Comparison of ENCODE assay signal across 1 cellular context in the genomic region with DNA sequence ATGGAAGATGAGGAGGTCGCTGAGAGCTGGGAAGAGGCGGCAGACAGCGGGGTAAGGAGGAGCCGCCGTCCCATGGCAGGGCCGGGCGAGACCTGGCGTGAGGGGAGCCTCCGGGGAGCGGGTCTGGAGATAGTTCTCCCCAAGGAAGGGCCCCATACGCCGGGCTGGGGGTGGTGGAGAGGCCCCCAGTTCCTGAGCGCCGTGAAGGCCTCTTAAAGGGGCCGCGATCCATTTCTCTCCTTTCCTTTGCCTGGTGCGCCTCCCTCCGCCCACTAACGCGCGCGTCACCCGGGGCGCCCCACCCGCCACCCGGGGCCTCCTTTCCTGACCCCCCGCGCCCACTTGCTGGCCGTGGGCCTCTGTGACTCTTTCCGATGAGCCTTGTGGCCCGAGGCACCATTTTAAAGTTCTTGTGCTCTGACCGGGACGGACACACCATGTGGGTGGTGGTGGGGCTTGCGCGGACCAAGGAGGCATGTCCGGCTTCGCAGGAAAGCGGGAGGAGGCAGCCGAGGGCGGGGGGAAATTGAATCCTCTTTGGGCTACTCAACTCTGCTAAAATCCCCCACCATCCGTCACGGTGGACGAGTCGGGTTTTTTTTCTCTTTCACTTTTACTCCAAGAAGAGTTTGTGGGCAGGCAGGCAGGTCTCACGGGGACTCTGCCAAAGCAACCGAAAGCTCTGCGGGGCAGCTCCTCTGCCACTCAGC.
A peak's percentile ranks its signal among the peaks of the same experiment; 100 is the strongest.
TF ChIP-seq lines count a peak whose summit lies in the region.

No MANE protein-coding gene starts in this region.

TF ChIP-seq in HepG2, 621 proteins besides CTCF, POLR2A, EP300 and RAD21 (continued from another document and continues in another):
- TF ChIP-seq, protein P1, sequence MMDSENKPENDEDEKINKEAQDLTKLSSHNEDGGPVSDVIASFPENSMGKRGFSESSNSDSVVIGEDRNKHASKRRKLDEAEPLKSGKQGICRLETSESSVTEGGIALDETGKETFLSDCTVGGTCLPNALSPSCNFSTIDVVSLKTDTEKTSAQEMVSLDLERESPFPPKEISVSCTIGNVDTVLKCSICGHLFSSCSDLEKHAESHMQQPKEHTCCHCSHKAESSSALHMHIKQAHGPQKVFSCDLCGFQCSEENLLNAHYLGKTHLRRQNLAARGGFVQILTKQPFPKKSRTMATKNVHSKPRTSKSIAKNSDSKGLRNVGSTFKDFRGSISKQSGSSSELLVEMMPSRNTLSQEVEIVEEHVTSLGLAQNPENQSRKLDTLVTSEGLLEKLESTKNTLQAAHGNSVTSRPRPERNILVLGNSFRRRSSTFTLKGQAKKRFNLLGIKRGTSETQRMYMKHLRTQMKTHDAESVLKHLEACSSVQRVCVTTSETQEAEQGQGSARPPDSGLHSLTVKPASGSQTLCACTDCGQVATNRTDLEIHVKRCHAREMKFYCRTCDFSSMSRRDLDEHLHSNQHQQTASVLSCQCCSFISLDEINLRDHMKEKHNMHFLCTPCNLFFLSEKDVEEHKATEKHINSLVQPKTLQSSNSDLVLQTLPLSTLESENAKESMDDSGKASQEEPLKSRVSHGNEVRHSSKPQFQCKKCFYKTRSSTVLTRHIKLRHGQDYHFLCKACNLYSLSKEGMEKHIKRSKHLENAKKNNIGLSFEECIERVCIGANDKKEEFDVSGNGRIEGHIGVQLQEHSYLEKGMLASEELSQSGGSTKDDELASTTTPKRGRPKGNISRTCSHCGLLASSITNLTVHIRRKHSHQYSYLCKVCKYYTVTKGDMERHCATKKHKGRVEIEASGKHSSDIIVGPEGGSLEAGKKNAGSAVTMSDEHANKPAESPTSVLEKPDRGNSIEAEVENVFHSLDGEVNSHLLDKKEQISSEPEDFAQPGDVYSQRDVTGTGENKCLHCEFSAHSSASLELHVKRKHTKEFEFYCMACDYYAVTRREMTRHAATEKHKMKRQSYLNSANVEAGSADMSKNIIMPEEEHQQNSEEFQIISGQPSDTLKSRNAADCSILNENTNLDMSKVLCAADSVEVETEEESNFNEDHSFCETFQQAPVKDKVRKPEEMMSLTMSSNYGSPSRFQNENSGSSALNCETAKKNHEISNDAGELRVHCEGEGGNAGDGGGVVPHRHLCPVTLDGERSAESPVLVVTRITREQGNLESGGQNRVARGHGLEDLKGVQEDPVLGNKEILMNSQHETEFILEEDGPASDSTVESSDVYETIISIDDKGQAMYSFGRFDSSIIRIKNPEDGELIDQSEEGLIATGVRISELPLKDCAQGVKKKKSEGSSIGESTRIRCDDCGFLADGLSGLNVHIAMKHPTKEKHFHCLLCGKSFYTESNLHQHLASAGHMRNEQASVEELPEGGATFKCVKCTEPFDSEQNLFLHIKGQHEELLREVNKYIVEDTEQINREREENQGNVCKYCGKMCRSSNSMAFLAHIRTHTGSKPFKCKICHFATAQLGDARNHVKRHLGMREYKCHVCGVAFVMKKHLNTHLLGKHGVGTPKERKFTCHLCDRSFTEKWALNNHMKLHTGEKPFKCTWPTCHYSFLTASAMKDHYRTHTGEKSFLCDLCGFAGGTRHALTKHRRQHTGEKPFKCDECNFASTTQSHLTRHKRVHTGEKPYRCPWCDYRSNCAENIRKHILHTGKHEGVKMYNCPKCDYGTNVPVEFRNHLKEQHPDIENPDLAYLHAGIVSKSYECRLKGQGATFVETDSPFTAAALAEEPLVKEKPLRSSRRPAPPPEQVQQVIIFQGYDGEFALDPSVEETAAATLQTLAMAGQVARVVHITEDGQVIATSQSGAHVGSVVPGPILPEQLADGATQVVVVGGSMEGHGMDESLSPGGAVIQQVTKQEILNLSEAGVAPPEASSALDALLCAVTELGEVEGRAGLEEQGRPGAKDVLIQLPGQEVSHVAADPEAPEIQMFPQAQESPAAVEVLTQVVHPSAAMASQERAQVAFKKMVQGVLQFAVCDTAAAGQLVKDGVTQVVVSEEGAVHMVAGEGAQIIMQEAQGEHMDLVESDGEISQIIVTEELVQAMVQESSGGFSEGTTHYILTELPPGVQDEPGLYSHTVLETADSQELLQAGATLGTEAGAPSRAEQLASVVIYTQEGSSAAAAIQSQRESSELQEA (CRISPR knock-in tag; IDR thresholded peaks at IDR 0.05; ENCODE audit: not compliant biosample characterization), result peak; percentile 33
- TF ChIP-seq, protein P2, sequence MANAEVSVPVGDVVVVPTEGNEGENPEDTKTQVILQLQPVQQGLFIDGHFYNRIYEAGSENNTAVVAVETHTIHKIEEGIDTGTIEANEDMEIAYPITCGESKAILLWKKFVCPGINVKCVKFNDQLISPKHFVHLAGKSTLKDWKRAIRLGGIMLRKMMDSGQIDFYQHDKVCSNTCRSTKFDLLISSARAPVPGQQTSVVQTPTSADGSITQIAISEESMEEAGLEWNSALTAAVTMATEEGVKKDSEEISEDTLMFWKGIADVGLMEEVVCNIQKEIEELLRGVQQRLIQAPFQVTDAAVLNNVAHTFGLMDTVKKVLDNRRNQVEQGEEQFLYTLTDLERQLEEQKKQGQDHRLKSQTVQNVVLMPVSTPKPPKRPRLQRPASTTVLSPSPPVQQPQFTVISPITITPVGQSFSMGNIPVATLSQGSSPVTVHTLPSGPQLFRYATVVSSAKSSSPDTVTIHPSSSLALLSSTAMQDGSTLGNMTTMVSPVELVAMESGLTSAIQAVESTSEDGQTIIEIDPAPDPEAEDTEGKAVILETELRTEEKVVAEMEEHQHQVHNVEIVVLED (CRISPR knock-in tag; IDR thresholded peaks at IDR 0.05; ENCODE audit: borderline replicate concordance), result no peak; the same call in 1 of the 2 replicates
- TF ChIP-seq ZNF546 (CRISPR knock-in tag; conservative IDR thresholded peaks at IDR 0.05) (no peak), ZNF543 (CRISPR knock-in tag; IDR thresholded peaks at IDR 0.05) (no peak), CC2D1A (CRISPR knock-in tag; IDR thresholded peaks at IDR 0.05) (no peak), ZNF460 (CRISPR knock-in tag; IDR thresholded peaks at IDR 0.05; ENCODE audit: borderline replicate concordance) (no peak), JDP2 (CRISPR knock-in tag; IDR thresholded peaks at IDR 0.05; ENCODE audit: borderline replicate concordance) (no peak), ETV6 (CRISPR knock-in tag; conservative IDR thresholded peaks at IDR 0.05) (peak; percentile 53; the same call in 1 of the 2 replicates), ZBTB1 (CRISPR knock-in tag; IDR thresholded peaks at IDR 0.05; ENCODE audit: borderline replicate concordance) (no peak), ZFP36 (IDR thresholded peaks at IDR 0.05; ENCODE audit: borderline replicate concordance, low read depth, low read length, partially characterized antibody) (no peak), HDAC6 (IDR thresholded peaks at IDR 0.05; ENCODE audit: low read depth, low read length) (no peak), SRF (IDR thresholded peaks at IDR 0.05; ENCODE audit: low read depth, low read length) (no peak), MED13 (CRISPR knock-in tag; IDR thresholded peaks at IDR 0.05) (peak; percentile 84; the same call in 1 of the 2 replicates), ZNF616 (CRISPR knock-in tag; IDR thresholded peaks at IDR 0.05; ENCODE audit: low read depth) (no peak), MZF1 (CRISPR knock-in tag; IDR thresholded peaks at IDR 0.05; ENCODE audit: borderline replicate concordance) (no peak), FOXA3 (CRISPR knock-in tag; IDR thresholded peaks at IDR 0.05) (no peak), RFX5 (IDR thresholded peaks at IDR 0.05; ENCODE audit: low read depth, low read length) (no peak), PHF20 (CRISPR knock-in tag; IDR thresholded peaks at IDR 0.05) (peak; percentile 46; the same call in 1 of the 2 replicates), ZNF333 (CRISPR knock-in tag; IDR thresholded peaks at IDR 0.05; ENCODE audit: borderline replicate concordance) (no peak; the same call in 1 of the 2 replicates), ZFP90 (CRISPR knock-in tag; IDR thresholded peaks at IDR 0.05; ENCODE audit: borderline replicate concordance) (peak; percentile 94), RORA (CRISPR knock-in tag; IDR thresholded peaks at IDR 0.05) (no peak), NAIF1 (CRISPR knock-in tag; IDR thresholded peaks at IDR 0.05; ENCODE audit: borderline replicate concordance) (peak; percentile 70; the same call in 1 of the 2 replicates), ZNF772 (CRISPR knock-in tag; IDR thresholded peaks at IDR 0.05) (peak; percentile 88; the same call in 1 of the 2 replicates)
- TF ChIP-seq, protein P3, sequence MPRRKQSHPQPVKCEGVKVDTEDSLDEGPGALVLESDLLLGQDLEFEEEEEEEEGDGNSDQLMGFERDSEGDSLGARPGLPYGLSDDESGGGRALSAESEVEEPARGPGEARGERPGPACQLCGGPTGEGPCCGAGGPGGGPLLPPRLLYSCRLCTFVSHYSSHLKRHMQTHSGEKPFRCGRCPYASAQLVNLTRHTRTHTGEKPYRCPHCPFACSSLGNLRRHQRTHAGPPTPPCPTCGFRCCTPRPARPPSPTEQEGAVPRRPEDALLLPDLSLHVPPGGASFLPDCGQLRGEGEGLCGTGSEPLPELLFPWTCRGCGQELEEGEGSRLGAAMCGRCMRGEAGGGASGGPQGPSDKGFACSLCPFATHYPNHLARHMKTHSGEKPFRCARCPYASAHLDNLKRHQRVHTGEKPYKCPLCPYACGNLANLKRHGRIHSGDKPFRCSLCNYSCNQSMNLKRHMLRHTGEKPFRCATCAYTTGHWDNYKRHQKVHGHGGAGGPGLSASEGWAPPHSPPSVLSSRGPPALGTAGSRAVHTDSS (CRISPR knock-in tag; conservative IDR thresholded peaks at IDR 0.05), result no peak
- TF ChIP-seq, protein P4, sequence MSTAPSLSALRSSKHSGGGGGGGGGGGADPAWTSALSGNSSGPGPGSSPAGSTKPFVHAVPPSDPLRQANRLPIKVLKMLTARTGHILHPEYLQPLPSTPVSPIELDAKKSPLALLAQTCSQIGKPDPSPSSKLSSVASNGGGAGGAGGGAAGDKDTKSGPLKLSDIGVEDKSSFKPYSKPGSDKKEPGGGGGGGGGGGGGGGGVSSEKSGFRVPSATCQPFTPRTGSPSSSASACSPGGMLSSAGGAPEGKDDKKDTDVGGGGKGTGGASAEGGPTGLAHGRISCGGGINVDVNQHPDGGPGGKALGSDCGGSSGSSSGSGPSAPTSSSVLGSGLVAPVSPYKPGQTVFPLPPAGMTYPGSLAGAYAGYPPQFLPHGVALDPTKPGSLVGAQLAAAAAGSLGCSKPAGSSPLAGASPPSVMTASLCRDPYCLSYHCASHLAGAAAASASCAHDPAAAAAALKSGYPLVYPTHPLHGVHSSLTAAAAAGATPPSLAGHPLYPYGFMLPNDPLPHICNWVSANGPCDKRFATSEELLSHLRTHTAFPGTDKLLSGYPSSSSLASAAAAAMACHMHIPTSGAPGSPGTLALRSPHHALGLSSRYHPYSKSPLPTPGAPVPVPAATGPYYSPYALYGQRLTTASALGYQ (CRISPR knock-in tag; IDR thresholded peaks at IDR 0.05), result peak; percentile 68; the same call in 1 of the 2 replicates
- TF ChIP-seq, protein P5, sequence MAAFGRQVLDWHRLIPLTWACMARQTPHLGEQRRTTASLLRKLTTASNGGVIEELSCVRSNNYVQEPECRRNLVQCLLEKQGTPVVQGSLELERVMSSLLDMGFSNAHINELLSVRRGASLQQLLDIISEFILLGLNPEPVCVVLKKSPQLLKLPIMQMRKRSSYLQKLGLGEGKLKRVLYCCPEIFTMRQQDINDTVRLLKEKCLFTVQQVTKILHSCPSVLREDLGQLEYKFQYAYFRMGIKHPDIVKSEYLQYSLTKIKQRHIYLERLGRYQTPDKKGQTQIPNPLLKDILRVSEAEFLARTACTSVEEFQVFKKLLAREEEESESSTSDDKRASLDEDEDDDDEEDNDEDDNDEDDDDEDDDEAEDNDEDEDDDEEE (CRISPR knock-in tag; IDR thresholded peaks at IDR 0.05), result 0 out of 2 replicates have a peak, but pooled peaks have one; percentile 20
- TF ChIP-seq, protein P6, sequence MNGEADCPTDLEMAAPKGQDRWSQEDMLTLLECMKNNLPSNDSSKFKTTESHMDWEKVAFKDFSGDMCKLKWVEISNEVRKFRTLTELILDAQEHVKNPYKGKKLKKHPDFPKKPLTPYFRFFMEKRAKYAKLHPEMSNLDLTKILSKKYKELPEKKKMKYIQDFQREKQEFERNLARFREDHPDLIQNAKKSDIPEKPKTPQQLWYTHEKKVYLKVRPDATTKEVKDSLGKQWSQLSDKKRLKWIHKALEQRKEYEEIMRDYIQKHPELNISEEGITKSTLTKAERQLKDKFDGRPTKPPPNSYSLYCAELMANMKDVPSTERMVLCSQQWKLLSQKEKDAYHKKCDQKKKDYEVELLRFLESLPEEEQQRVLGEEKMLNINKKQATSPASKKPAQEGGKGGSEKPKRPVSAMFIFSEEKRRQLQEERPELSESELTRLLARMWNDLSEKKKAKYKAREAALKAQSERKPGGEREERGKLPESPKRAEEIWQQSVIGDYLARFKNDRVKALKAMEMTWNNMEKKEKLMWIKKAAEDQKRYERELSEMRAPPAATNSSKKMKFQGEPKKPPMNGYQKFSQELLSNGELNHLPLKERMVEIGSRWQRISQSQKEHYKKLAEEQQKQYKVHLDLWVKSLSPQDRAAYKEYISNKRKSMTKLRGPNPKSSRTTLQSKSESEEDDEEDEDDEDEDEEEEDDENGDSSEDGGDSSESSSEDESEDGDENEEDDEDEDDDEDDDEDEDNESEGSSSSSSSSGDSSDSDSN (CRISPR knock-in tag; IDR thresholded peaks at IDR 0.05), result peak; percentile 38; the same call in 1 of the 2 replicates
- TF ChIP-seq, protein P7, sequence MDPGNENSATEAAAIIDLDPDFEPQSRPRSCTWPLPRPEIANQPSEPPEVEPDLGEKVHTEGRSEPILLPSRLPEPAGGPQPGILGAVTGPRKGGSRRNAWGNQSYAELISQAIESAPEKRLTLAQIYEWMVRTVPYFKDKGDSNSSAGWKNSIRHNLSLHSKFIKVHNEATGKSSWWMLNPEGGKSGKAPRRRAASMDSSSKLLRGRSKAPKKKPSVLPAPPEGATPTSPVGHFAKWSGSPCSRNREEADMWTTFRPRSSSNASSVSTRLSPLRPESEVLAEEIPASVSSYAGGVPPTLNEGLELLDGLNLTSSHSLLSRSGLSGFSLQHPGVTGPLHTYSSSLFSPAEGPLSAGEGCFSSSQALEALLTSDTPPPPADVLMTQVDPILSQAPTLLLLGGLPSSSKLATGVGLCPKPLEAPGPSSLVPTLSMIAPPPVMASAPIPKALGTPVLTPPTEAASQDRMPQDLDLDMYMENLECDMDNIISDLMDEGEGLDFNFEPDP (CRISPR knock-in tag; conservative IDR thresholded peaks at IDR 0.05), result no peak
- TF ChIP-seq, protein P8, sequence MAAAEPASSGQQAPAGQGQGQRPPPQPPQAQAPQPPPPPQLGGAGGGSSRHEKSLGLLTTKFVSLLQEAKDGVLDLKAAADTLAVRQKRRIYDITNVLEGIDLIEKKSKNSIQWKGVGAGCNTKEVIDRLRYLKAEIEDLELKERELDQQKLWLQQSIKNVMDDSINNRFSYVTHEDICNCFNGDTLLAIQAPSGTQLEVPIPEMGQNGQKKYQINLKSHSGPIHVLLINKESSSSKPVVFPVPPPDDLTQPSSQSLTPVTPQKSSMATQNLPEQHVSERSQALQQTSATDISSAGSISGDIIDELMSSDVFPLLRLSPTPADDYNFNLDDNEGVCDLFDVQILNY (CRISPR knock-in tag; conservative IDR thresholded peaks at IDR 0.05), result no peak
- TF ChIP-seq, protein P9, sequence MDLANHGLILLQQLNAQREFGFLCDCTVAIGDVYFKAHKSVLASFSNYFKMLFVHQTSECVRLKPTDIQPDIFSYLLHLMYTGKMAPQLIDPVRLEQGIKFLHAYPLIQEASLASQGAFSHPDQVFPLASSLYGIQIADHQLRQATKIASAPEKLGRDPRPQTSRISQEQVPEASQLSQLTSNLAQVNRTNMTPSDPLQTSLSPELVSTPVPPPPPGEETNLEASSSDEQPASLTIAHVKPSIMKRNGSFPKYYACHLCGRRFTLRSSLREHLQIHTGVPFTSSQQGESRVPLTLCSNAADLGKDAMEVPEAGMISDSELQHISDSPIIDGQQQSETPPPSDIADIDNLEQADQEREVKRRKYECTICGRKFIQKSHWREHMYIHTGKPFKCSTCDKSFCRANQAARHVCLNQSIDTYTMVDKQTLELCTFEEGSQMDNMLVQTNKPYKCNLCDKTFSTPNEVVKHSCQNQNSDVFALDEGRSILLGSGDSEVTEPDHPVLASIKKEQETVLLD (CRISPR knock-in tag; IDR thresholded peaks at IDR 0.05; ENCODE audit: low read depth), result no peak
